In genomic region chr4:1973661-1974060, GRCh38 we compare ENCODE assay signal across 18 cellular contexts. TPM values are rescaled to one million over a fixed set of nuclear protein-coding genes. Genes with fewer than 3 reads are reported as not detected.
DNase-seq lines count a peak whose midpoint lies in the region; ATAC-seq and TF ChIP-seq lines count a peak whose summit lies in the region.
"Had no signal": no experiment of that assay in that cellular context is flagged by ENCODE, and none has a peak within 500 bp of the region (broad histone marks: within the 10 kb centered on the region; RNA-seq: fewer than 3 reads in every experiment).

No MANE protein-coding gene starts in this region.

- WGBS in spleen, 5 donors: 95 to 96% (median 96%) methylated on average over 16 to 18 of the region's 18 CpGs

- no peak for TF ChIP-seq CTCF in spleen (IDR thresholded peaks at IDR 0.05 in 8 of 11, conservative IDR thresholded peaks at IDR 0.05 in 3 of 11)

- H3K27me3 ChIP-seq in H7 (ENCODE audit: control insufficient read depth, insufficient read depth, low read length): no peaks in the 10 kb centered on the region
- H3K27me3 ChIP-seq in spleen (replicated peaks in 1 of 7): no peaks in the 10 kb centered on the region

- peaks cover 22% of the 10 kb centered on the region for H3K36me3 Mint-ChIP-seq in central memory CD8-positive, alpha-beta T cell (ENCODE audit: insufficient read depth)

- peak; percentile 41 for DNase-seq in activated effector memory CD4-positive, alpha-beta T cell treated with anti-CD3 and anti-CD28 coated beads, Interleukin-2, amount 50 U/mL, for 16 hours
- DNase-seq in activated effector memory CD4-positive, alpha-beta T cell treated with Interleukin-2 at 50 U/mL for 16 hours: no peak
- DNase-seq in H7 (peak; percentile 33), spleen (peak; percentile 40), T1000 (lab: John Stamatoyannopoulos, UW) (no peak), NCI-H748 (lab: John Stamatoyannopoulos, UW; ENCODE audit: unreplicated experiment) (no peak)
- no peak for DNase-seq in central memory CD8-positive, alpha-beta T cell (ENCODE audit: low spot score in 2 of 2)
- DNase-seq: NCI-H1105 treated with DMSO at 0.1 percent for 48 hours, NCI-H1694 treated with DMSO at 0.1 percent for 48 hours, NCI-H2081 treated with DMSO at 0.1 percent for 48 hours, NCI-H2171 treated with DMSO at 0.1 percent for 48 hours, NCI-H526, OCI-M1, Right ventricle myocardium superior had no signal

- no peaks in the 10 kb centered on the region for H3K27me3 Mint-ChIP-seq in central memory CD8-positive, alpha-beta T cell

- intact Hi-C loops in spleen (cut with DNase I; ENCODE audit: low total_unique reads): no loop called here

- H3K9me3 Mint-ChIP-seq in central memory CD8-positive, alpha-beta T cell: no peaks in the 10 kb centered on the region
- H3K9me3 Mint-ChIP-seq: GM23338 had no signal

- H3K4me1 Mint-ChIP-seq in central memory CD8-positive, alpha-beta T cell: no peaks in the 10 kb centered on the region
- H3K4me1 Mint-ChIP-seq: GM23338 had no signal

- peak overlapping the region; percentile 59 for H3K27ac Mint-ChIP-seq in central memory CD8-positive, alpha-beta T cell (ENCODE audit: low read depth)
- H3K27ac Mint-ChIP-seq: GM23338 had no signal

- no peak overlapping the region for H3K27ac ChIP-seq in spleen
- H3K27ac ChIP-seq: C4-2B, KMS-11 had no signal

- H3K36me3 ChIP-seq in H7 (replicated peaks; ENCODE audit: control insufficient read depth, insufficient read depth, low read length) (peaks cover 28% of the 10 kb centered on the region), spleen (peaks cover 0 to 100% (median 55%) of the 10 kb centered on the region in 6 donors)

- H3K4me3 ChIP-seq in H7 (ENCODE audit: insufficient read depth, low read depth, low read length) (no peak overlapping the region), spleen (no peak overlapping the region)
- H3K4me3 ChIP-seq: GM23338 had no signal

- H3K9me3 ChIP-seq in spleen: no peaks in the 10 kb centered on the region

- H3K4me3 Mint-ChIP-seq in central memory CD8-positive, alpha-beta T cell: no peak overlapping the region
- H3K4me3 Mint-ChIP-seq: GM23338 had no signal

- ATAC-seq in central memory CD8-positive, alpha-beta T cell (replicated peaks; ENCODE audit: extremely low read depth, poor library complexity, severe bottlenecking): no peak
- ATAC-seq: GM23338, HCT116 had no signal

- no peak for TF ChIP-seq POLR2A in spleen (IDR thresholded peaks at IDR 0.05)

- no peaks in the 10 kb centered on the region for H3K4me1 ChIP-seq in spleen

RNA-seq across cellular contexts. Expression of gene NELFA, which starts 35.1 kb away (rescaled TPM):
- 61.2 and 70.4 TPM in 2 replicates for total RNA-seq in H7 (2014; rRNA removed; shearing (Covaris generic))
- 10 to 100 TPM; 20.2 to 36.6 (median 31.5) TPM for total RNA-seq in spleen
- polyA plus RNA-seq in spleen: 10 to 100 TPM; 19.9 to 29.6 (median 20.1) TPM

Comparison
In these comparisons a context has a peak if more than half of its experiments do, and no peak if none do; other contexts are left out.
1. DNase-seq: peak in activated effector memory CD4-positive, alpha-beta T cell treated with anti-CD3 and anti-CD28 coated beads, Interleukin-2, amount 50 U/mL, for 16 hours (single experiment), H7 (single experiment) and spleen (single experiment); none in activated effector memory CD4-positive, alpha-beta T cell treated with Interleukin-2 at 50 U/mL for 16 hours (single experiment), central memory CD8-positive, alpha-beta T cell (0 of 2), T1000 (single experiment) and NCI-H748 (single experiment).